Comparison of ENCODE assay signal across 2 cellular contexts in the genomic region with DNA sequence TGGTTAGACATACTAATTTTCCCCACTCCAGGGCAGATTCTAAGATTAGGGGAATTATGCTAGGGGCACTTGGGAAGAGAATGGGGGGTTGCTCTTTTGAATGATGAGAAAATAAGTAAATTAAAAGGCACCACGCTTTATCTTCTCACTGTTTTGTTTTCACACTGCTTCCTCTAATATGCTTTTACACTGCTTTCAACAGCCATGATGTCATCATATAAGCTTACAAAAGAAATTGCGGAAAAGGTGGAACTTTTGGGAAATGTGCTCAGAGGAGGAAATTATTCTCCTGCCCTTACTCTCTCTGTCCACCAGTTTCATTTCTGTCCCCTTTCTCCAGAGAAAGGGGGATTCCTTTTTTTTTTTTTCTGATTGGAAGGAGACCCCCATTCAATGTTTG.
TF ChIP-seq lines count a peak whose summit lies in the region.

No MANE protein-coding gene starts in this region.

TF ChIP-seq in HepG2, 621 proteins besides CTCF, POLR2A, EP300 and RAD21:
- TF ChIP-seq ATF7 (IDR thresholded peaks at IDR 0.05), result peak; percentile 92
- TF ChIP-seq ATF7 (CRISPR knock-in tag; IDR thresholded peaks at IDR 0.05), result no peak
- TF ChIP-seq SPEN (CRISPR knock-in tag; IDR thresholded peaks at IDR 0.05; ENCODE audit: low read depth), result no peak
TF ChIP-seq in HepG2: peak in this region for 1.

TF ChIP-seq in HEK293, 187 proteins besides CTCF, POLR2A, EP300 and RAD21:
- TF ChIP-seq ZNF660 (tag by site-specific recombination; IDR thresholded peaks at IDR 0.05), result no peak
- TF ChIP-seq, protein P1, sequence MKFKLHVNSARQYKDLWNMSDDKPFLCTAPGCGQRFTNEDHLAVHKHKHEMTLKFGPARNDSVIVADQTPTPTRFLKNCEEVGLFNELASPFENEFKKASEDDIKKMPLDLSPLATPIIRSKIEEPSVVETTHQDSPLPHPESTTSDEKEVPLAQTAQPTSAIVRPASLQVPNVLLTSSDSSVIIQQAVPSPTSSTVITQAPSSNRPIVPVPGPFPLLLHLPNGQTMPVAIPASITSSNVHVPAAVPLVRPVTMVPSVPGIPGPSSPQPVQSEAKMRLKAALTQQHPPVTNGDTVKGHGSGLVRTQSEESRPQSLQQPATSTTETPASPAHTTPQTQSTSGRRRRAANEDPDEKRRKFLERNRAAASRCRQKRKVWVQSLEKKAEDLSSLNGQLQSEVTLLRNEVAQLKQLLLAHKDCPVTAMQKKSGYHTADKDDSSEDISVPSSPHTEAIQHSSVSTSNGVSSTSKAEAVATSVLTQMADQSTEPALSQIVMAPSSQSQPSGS (tag by site-specific recombination; IDR thresholded peaks at IDR 0.05; ENCODE audit: low read depth), result 0 out of 2 replicates have a peak, but pooled peaks have one; percentile 8
- TF ChIP-seq, protein P2, sequence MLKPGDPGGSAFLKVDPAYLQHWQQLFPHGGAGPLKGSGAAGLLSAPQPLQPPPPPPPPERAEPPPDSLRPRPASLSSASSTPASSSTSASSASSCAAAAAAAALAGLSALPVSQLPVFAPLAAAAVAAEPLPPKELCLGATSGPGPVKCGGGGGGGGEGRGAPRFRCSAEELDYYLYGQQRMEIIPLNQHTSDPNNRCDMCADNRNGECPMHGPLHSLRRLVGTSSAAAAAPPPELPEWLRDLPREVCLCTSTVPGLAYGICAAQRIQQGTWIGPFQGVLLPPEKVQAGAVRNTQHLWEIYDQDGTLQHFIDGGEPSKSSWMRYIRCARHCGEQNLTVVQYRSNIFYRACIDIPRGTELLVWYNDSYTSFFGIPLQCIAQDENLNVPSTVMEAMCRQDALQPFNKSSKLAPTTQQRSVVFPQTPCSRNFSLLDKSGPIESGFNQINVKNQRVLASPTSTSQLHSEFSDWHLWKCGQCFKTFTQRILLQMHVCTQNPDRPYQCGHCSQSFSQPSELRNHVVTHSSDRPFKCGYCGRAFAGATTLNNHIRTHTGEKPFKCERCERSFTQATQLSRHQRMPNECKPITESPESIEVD (tag by site-specific recombination; IDR thresholded peaks at IDR 0.05), result no peak
